Comparison of ENCODE assay signal across 19 cellular contexts in genomic region chr7:68038621-68039314, GRCh38.
A peak's percentile ranks its signal among the peaks of the same experiment; 100 is the strongest.
DNase-seq lines count a peak whose midpoint lies in the region; ATAC-seq and TF ChIP-seq lines count a peak whose summit lies in the region.
"Had no signal": no experiment of that assay in that cellular context is flagged by ENCODE, and none has a peak within 500 bp of the region (broad histone marks: within the 10 kb centered on the region; RNA-seq: fewer than 3 reads in every experiment).

No MANE protein-coding gene starts in this region.

- H3K9me3 ChIP-seq in spleen: peaks cover 0 to 12% (median 0%) of the 10 kb centered on the region in 8 donors
- H3K9me3 ChIP-seq: thyroid gland had no signal

- no peak for TF ChIP-seq POLR2A in spleen (IDR thresholded peaks at IDR 0.05)

- no peak for TF ChIP-seq CTCF in fibroblast of the aortic adventitia (IDR thresholded peaks at IDR 0.05; ENCODE audit: insufficient read depth, low read length)
- no peak for TF ChIP-seq CTCF in spleen (IDR thresholded peaks at IDR 0.05 in 8 of 11, conservative IDR thresholded peaks at IDR 0.05 in 3 of 11)

- 78 to 85% (median 82%) methylated on average over 4 of the region's 4 CpGs for WGBS in spleen, 5 donors

- no peaks in the 10 kb centered on the region for H3K36me3 Mint-ChIP-seq in stimulated activated naive B cell treated with anti-CD40 and anti-IgM and Interleukin-4, amounts not matched to agents 10 μg/mL and 1 μg/mL and 100 μg/mL, for 72 hours
- H3K36me3 Mint-ChIP-seq: activated naive CD8-positive, alpha-beta T cell had no signal

- peaks cover 1 to 4% of the 10 kb centered on the region in 2 donors for H3K9me3 Mint-ChIP-seq in stimulated activated naive B cell treated with anti-CD40 and anti-IgM and Interleukin-4, amounts not matched to agents 10 μg/mL and 1 μg/mL and 100 μg/mL, for 72 hours
- H3K9me3 Mint-ChIP-seq: endodermal cell had no signal

- intact Hi-C loops in spleen (cut with DNase I; ENCODE audit: low total_unique reads): no loop called here

- DNase-seq in NCI-H82 (lab: John Stamatoyannopoulos, UW) (peak; percentile 26), NCI-H82 treated with DMSO at 0.1 percent for 48 hours (lab: John Stamatoyannopoulos, UW; ENCODE audit: unreplicated experiment) (no peak), amniotic stem cell (lab: John Stamatoyannopoulos, UW) (peak; percentile 15), fibroblast of the aortic adventitia (ENCODE audit: low read depth) (peak; percentile 5), NAMALWA (ENCODE audit: low spot score) (no peak), spleen (no peak)
- DNase-seq in stimulated activated naive B cell treated with anti-CD40 and anti-IgM and Interleukin-4, amounts not matched to agents 10 μg/mL and 1 μg/mL and 100 μg/mL, for 72 hours: no peak
- DNase-seq: activated CD4-positive, alpha-beta T cell treated with anti-CD3 and anti-CD28 coated beads, Interleukin-2, amount 10 ng/mL, durations not matched to agents 7 days and 5 days; activated T-cell treated with anti-CD3 and anti-CD28 coated beads, Interleukin-2, amount 50 U/mL, for 24 hours; endodermal cell; H7; islet precursor cell; NCI-H1417; nucleus accumbens; stimulated activated CD4-positive, alpha-beta T cell treated with anti-CD3 and anti-CD28 coated beads, Interleukin-4, amount 100 ng/mL, for 24 hours; thyroid gland had no signal

- H3K27ac ChIP-seq in spleen: no peak overlapping the region
- H3K27ac ChIP-seq: thyroid gland had no signal

- no peak overlapping the region for H3K4me3 Mint-ChIP-seq in stimulated activated naive B cell treated with anti-CD40 and anti-IgM and Interleukin-4, amounts not matched to agents 10 μg/mL and 1 μg/mL and 100 μg/mL, for 72 hours
- H3K4me3 Mint-ChIP-seq: activated CD4-positive, alpha-beta T cell treated with anti-CD3 and anti-CD28 coated beads, Interleukin-2, amount 10 ng/mL, durations not matched to agents 7 days and 5 days; activated naive CD8-positive, alpha-beta T cell; activated T-cell treated with anti-CD3 and anti-CD28 coated beads, Interleukin-2, amount 50 U/mL, for 24 hours; central memory CD8-positive, alpha-beta T cell; endodermal cell had no signal

- no peak for ATAC-seq in HG02610 (IDR thresholded peaks at IDR 0.05; ENCODE audit: unreplicated experiment)
- no peak for ATAC-seq in stimulated activated naive B cell treated with anti-CD40 and anti-IgM and Interleukin-4, amounts not matched to agents 10 μg/mL and 1 μg/mL and 100 μg/mL, for 72 hours (replicated peaks)

- H3K4me1 Mint-ChIP-seq in stimulated activated naive B cell treated with anti-CD40 and anti-IgM and Interleukin-4, amounts not matched to agents 10 μg/mL and 1 μg/mL and 100 μg/mL, for 72 hours: no peaks in the 10 kb centered on the region
- H3K4me1 Mint-ChIP-seq: activated CD4-positive, alpha-beta T cell treated with anti-CD3 and anti-CD28 coated beads, Interleukin-2, amount 10 ng/mL, durations not matched to agents 7 days and 5 days; central memory CD8-positive, alpha-beta T cell; endodermal cell had no signal

- H3K4me3 ChIP-seq in fibroblast of the aortic adventitia (ENCODE audit: low read depth, low read length) (no peak overlapping the region), spleen (no peak overlapping the region)
- H3K4me3 ChIP-seq: thyroid gland had no signal

- no peak overlapping the region for H3K27ac Mint-ChIP-seq in stimulated activated naive B cell treated with anti-CD40 and anti-IgM and Interleukin-4, amounts not matched to agents 10 μg/mL and 1 μg/mL and 100 μg/mL, for 72 hours
- H3K27ac Mint-ChIP-seq: activated CD4-positive, alpha-beta T cell treated with anti-CD3 and anti-CD28 coated beads, Interleukin-2, amount 10 ng/mL, durations not matched to agents 7 days and 5 days; activated naive CD8-positive, alpha-beta T cell; activated T-cell treated with anti-CD3 and anti-CD28 coated beads, Interleukin-2, amount 50 U/mL, for 24 hours; endodermal cell had no signal

- no peaks in the 10 kb centered on the region for H3K36me3 ChIP-seq in spleen
- H3K36me3 ChIP-seq: thyroid gland had no signal

- no peaks in the 10 kb centered on the region for H3K27me3 ChIP-seq in spleen (replicated peaks in 1 of 7)
- H3K27me3 ChIP-seq: thyroid gland had no signal

- no peaks in the 10 kb centered on the region for H3K27me3 Mint-ChIP-seq in stimulated activated naive B cell treated with anti-CD40 and anti-IgM and Interleukin-4, amounts not matched to agents 10 μg/mL and 1 μg/mL and 100 μg/mL, for 72 hours
- H3K27me3 Mint-ChIP-seq: activated CD4-positive, alpha-beta T cell treated with anti-CD3 and anti-CD28 coated beads, Interleukin-2, amount 10 ng/mL, durations not matched to agents 7 days and 5 days; activated naive CD8-positive, alpha-beta T cell; activated T-cell treated with anti-CD3 and anti-CD28 coated beads, Interleukin-2, amount 50 U/mL, for 24 hours; central memory CD8-positive, alpha-beta T cell had no signal

- no peaks in the 10 kb centered on the region for H3K4me1 ChIP-seq in spleen
- H3K4me1 ChIP-seq: thyroid gland had no signal

Comparison
In these comparisons a context has a peak if more than half of its experiments do, and no peak if none do; other contexts are left out.
1. DNase-seq: peak in NCI-H82 (single experiment), amniotic stem cell (single experiment) and fibroblast of the aortic adventitia (single experiment); none in NCI-H82 treated with DMSO at 0.1 percent for 48 hours (single experiment), stimulated activated naive B cell treated with anti-CD40 and anti-IgM and Interleukin-4, amounts not matched to agents 10 μg/mL and 1 μg/mL and 100 μg/mL, for 72 hours (single experiment), NAMALWA (single experiment) and spleen (single experiment).